ENCODE assay signal across 9 cellular contexts in the genomic region with DNA sequence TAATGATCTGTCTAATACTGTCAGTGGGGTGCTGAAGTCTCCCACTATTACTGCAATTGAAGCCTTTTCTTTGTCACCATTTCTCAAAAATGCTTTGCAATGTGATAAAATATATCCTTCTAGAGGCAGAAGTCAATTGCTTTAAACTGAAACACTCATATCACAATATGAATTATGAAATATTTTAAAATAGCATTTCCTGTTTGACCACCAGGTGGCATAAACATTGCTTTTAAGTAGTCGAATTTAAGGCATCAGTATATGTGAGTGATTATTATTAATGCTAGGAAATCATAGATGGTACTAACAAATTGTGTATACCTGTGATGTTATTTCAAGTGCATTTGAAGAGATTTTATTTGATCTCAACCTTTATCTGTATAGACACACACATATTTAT.
DNase-seq lines count a peak whose midpoint lies in the region; ATAC-seq and TF ChIP-seq lines count a peak whose summit lies in the region.
"Had no signal": no experiment of that assay in that cellular context is flagged by ENCODE, and none has a peak within 500 bp of the region (broad histone marks: within the 10 kb centered on the region; RNA-seq: fewer than 3 reads in every experiment).

No MANE protein-coding gene starts in this region.

- H3K9me3 ChIP-seq in CD4-positive, alpha-beta T cell (ENCODE audit: control insufficient read depth, low read length), result no peaks in the 10 kb centered on the region

- no peaks in the 10 kb centered on the region for H3K27me3 ChIP-seq in CD4-positive, alpha-beta T cell (ENCODE audit: control insufficient read depth, insufficient read depth, low read length)

- no peak overlapping the region for H3K27ac ChIP-seq in CD4-positive, alpha-beta T cell (ENCODE audit: low read depth, low read length)
- H3K27ac ChIP-seq: epithelial cell of prostate had no signal

- no peak overlapping the region for H3K4me3 Mint-ChIP-seq in CD4-positive, alpha-beta T cell
- no peak overlapping the region for H3K4me3 Mint-ChIP-seq in stimulated activated naive B cell treated with anti-CD40 and anti-IgM and Interleukin-4, amounts not matched to agents 10 μg/mL and 1 μg/mL and 100 μg/mL, for 72 hours

- H3K9me3 Mint-ChIP-seq in CD4-positive, alpha-beta T cell, result peaks cover 6% of the 10 kb centered on the region
- H3K9me3 Mint-ChIP-seq in stimulated activated naive B cell treated with anti-CD40 and anti-IgM and Interleukin-4, amounts not matched to agents 10 μg/mL and 1 μg/mL and 100 μg/mL, for 72 hours, result peaks cover 0 to 3% of the 10 kb centered on the region in 2 donors

- H3K36me3 Mint-ChIP-seq in CD4-positive, alpha-beta T cell (ENCODE audit: low read depth), result no peaks in the 10 kb centered on the region
- no peaks in the 10 kb centered on the region for H3K36me3 Mint-ChIP-seq in stimulated activated naive B cell treated with anti-CD40 and anti-IgM and Interleukin-4, amounts not matched to agents 10 μg/mL and 1 μg/mL and 100 μg/mL, for 72 hours

- POLR2A ChIA-PET in CD4-positive, alpha-beta T cell (lab: Charles Lee), result no interaction called here

- no peaks in the 10 kb centered on the region for H3K4me1 Mint-ChIP-seq in CD4-positive, alpha-beta T cell (ENCODE audit: low read depth)
- no peaks in the 10 kb centered on the region for H3K4me1 Mint-ChIP-seq in stimulated activated naive B cell treated with anti-CD40 and anti-IgM and Interleukin-4, amounts not matched to agents 10 μg/mL and 1 μg/mL and 100 μg/mL, for 72 hours

- no peak for DNase-seq in CD4-positive, alpha-beta T cell
- DNase-seq in HS-5 (ENCODE audit: low read depth) (peak; percentile 15), amniotic epithelial cell (ENCODE audit: low read depth) (peak; percentile 23), left lobe of liver (ENCODE audit: low spot score) (no peak), dedifferentiated amniotic fluid mesenchymal stem cell (ENCODE audit: extremely low spot score) (no peak)
- no peak for DNase-seq in stimulated activated naive B cell treated with anti-CD40 and anti-IgM and Interleukin-4, amounts not matched to agents 10 μg/mL and 1 μg/mL and 100 μg/mL, for 72 hours

- peak; percentile 15 for TF ChIP-seq CTCF in CD4-positive, alpha-beta T cell (IDR thresholded peaks at IDR 0.05)

- H3K27ac Mint-ChIP-seq in CD4-positive, alpha-beta T cell, result no peak overlapping the region
- H3K27ac Mint-ChIP-seq in stimulated activated naive B cell treated with anti-CD40 and anti-IgM and Interleukin-4, amounts not matched to agents 10 μg/mL and 1 μg/mL and 100 μg/mL, for 72 hours, result no peak overlapping the region

- ATAC-seq in CD4-positive, alpha-beta T cell (ENCODE audit: poor library complexity), result no peak
- ATAC-seq in left lobe of liver (peak; percentile 60), GM21528 (IDR thresholded peaks at IDR 0.05; ENCODE audit: low FRiP score, unreplicated experiment) (no peak), HG02763 (IDR thresholded peaks at IDR 0.05; ENCODE audit: unreplicated experiment) (no peak)
- no peak for ATAC-seq in stimulated activated naive B cell treated with anti-CD40 and anti-IgM and Interleukin-4, amounts not matched to agents 10 μg/mL and 1 μg/mL and 100 μg/mL, for 72 hours (replicated peaks)

- CTCF ChIA-PET in CD4-positive, alpha-beta T cell (lab: Charles Lee), result no interaction called here

- H3K27me3 Mint-ChIP-seq in CD4-positive, alpha-beta T cell, result no peaks in the 10 kb centered on the region
- H3K27me3 Mint-ChIP-seq in stimulated activated naive B cell treated with anti-CD40 and anti-IgM and Interleukin-4, amounts not matched to agents 10 μg/mL and 1 μg/mL and 100 μg/mL, for 72 hours, result no peaks in the 10 kb centered on the region

- intact Hi-C loops in CD4-positive, alpha-beta T cell (cut with DNase I, micrococcal nuclease), result no loop called here

Comparison
In these comparisons a context has a peak if more than half of its experiments do, and no peak if none do; other contexts are left out.
1. DNase-seq: peak in HS-5 (single experiment) and amniotic epithelial cell (single experiment); none in CD4-positive, alpha-beta T cell (0 of 10), left lobe of liver (single experiment), dedifferentiated amniotic fluid mesenchymal stem cell (single experiment) and stimulated activated naive B cell treated with anti-CD40 and anti-IgM and Interleukin-4, amounts not matched to agents 10 μg/mL and 1 μg/mL and 100 μg/mL, for 72 hours (single experiment).